Comparison of ENCODE assay signal across 28 cellular contexts in the genomic region with DNA sequence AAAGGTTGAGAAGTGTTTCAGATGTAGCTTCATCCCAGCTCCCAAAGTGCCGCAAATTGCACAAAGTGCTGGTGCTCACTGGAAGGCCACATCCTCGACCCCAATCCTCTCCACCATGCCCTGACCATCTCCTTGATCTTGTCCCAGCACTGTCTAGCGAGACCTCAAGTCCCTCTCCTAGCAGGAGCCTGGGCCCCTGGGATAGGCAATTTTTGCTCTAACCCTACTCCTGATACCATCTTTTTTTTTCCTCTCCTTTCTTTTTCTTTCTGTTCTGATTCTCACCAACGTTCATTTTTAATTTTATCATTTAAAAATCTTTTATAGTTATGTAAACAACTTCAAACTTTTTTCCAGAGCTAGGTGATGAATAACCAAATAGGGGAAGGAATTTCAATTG. TPM values are rescaled to one million over a fixed set of nuclear protein-coding genes. Genes with fewer than 3 reads are reported as not detected.
DNase-seq lines count a peak whose midpoint lies in the region; ATAC-seq, FAIRE-seq and TF ChIP-seq lines count a peak whose summit lies in the region.
"Had no signal": no experiment of that assay in that cellular context is flagged by ENCODE, and none has a peak within 500 bp of the region (broad histone marks: within the 10 kb centered on the region; RNA-seq: fewer than 3 reads in every experiment).

No MANE protein-coding gene starts in this region.

- no peak for TF ChIP-seq RAD21 in H1 (IDR thresholded peaks at IDR 0.05 in 1 of 2, conservative IDR thresholded peaks at IDR 0.05 in 1 of 2; ENCODE audit: low read depth in 2 of 2, low read length in 2 of 2)

- H3K4me1 Mint-ChIP-seq in WTC11, result peaks cover 41% of the 10 kb centered on the region
- H3K4me1 Mint-ChIP-seq in activated CD8-positive, alpha-beta memory T cell treated with anti-CD3 and anti-CD28 coated beads, Interleukin-2, amount 10 ng/mL, durations not matched to agents 7 days and 5 days, result no peaks in the 10 kb centered on the region
- H3K4me1 Mint-ChIP-seq: CD14-positive monocyte; CD4-positive, alpha-beta memory T cell; CD4-positive, CD25-positive, alpha-beta regulatory T cell; CD8-positive, alpha-beta memory T cell had no signal

- no peaks in the 10 kb centered on the region for H4K20me1 ChIP-seq in H1 (replicated peaks in 1 of 2; ENCODE audit: control insufficient read depth in 1 of 2, insufficient read depth in 2 of 2, low read length in 2 of 2)
- H4K20me1 ChIP-seq: BLaER1 had no signal

- H3K36me3 ChIP-seq in H1 (ENCODE audit: control insufficient read depth in 2 of 4, insufficient read depth in 4 of 4, low read length in 3 of 4), result no peaks in the 10 kb centered on the region
- H3K36me3 ChIP-seq in neuronal stem cell (replicated peaks in 1 of 2; ENCODE audit: control insufficient read depth in 2 of 2, insufficient read depth in 2 of 2, low read length in 2 of 2), result no peaks in the 10 kb centered on the region
- H3K36me3 ChIP-seq: BE2C, BLaER1 had no signal

- H2AK5ac ChIP-seq in H1 (ENCODE audit: low read depth, low read length) (no peak overlapping the region), neuronal stem cell (ENCODE audit: low read depth, low read length) (no peak overlapping the region)

- H3K14ac ChIP-seq in H1 (ENCODE audit: insufficient read length) (no peak overlapping the region), neuronal stem cell (ENCODE audit: low read length) (no peak overlapping the region)

- H3K4me1 ChIP-seq in H1 (replicated peaks in 1 of 4; ENCODE audit: control insufficient read depth in 3 of 4, insufficient read depth in 4 of 4, low read length in 3 of 4) (peaks cover 7 to 21% (median 17%) of the 10 kb centered on the region in 4 experiments), neuronal stem cell (ENCODE audit: control insufficient read depth in 2 of 2, insufficient read depth in 1 of 2, low read depth in 1 of 2, low read length in 2 of 2) (peaks cover 4 to 18% of the 10 kb centered on the region in 2 donors)
- H3K4me1 ChIP-seq: BE2C had no signal

- H3K9ac ChIP-seq in H1 (replicated peaks in 1 of 4; ENCODE audit: extremely low read depth in 1 of 4, low read depth in 3 of 4, low read length in 3 of 4) (no peak overlapping the region), neuronal stem cell (ENCODE audit: low read depth, low read length, poor library complexity) (no peak overlapping the region)
- H3K9ac ChIP-seq: BLaER1 had no signal

- no peak overlapping the region for H2BK5ac ChIP-seq in H1 (ENCODE audit: low read depth, low read length)
- no peak overlapping the region for H2BK5ac ChIP-seq in neuronal stem cell (ENCODE audit: low read length)

- no peak for ATAC-seq in WTC11
- ATAC-seq in HG02840 (IDR thresholded peaks at IDR 0.05; ENCODE audit: low FRiP score, unreplicated experiment), result no peak
- no peak for ATAC-seq in activated CD8-positive, alpha-beta memory T cell treated with anti-CD3 and anti-CD28 coated beads, Interleukin-2, amount 10 ng/mL, durations not matched to agents 7 days and 5 days
- ATAC-seq: GM12878 had no signal

- no peak overlapping the region for H4K5ac ChIP-seq in H1 (ENCODE audit: insufficient read length, low read depth, low read length)

- TF ChIP-seq CTCF in WTC11 (IDR thresholded peaks at IDR 0.05) (no peak), H1 (IDR thresholded peaks at IDR 0.05; ENCODE audit: control extremely low read depth in 1 of 3, insufficient read depth in 1 of 3, low read depth in 1 of 3, low read length in 3 of 3) (no peak)

- H3K79me1 ChIP-seq in H1 (ENCODE audit: low read depth, low read length), result no peaks in the 10 kb centered on the region; the same call in 1 of the 2 replicates
- H3K79me1 ChIP-seq in neuronal stem cell (ENCODE audit: low read depth, low read length), result no peaks in the 10 kb centered on the region

- H3K4me3 Mint-ChIP-seq in WTC11, result no peak overlapping the region
- H3K4me3 Mint-ChIP-seq in activated CD8-positive, alpha-beta memory T cell treated with anti-CD3 and anti-CD28 coated beads, Interleukin-2, amount 10 ng/mL, durations not matched to agents 7 days and 5 days, result no peak overlapping the region
- H3K4me3 Mint-ChIP-seq: CD14-positive monocyte; CD4-positive, alpha-beta memory T cell; CD4-positive, CD25-positive, alpha-beta regulatory T cell; CD8-positive, alpha-beta memory T cell had no signal

- H3K27ac Mint-ChIP-seq in WTC11, result peak overlapping the region; percentile 57; the same call in 1 of the 2 replicates
- H3K27ac Mint-ChIP-seq in activated CD8-positive, alpha-beta memory T cell treated with anti-CD3 and anti-CD28 coated beads, Interleukin-2, amount 10 ng/mL, durations not matched to agents 7 days and 5 days, result no peak overlapping the region
- H3K27ac Mint-ChIP-seq: CD4-positive, alpha-beta memory T cell; CD4-positive, CD25-positive, alpha-beta regulatory T cell; CD8-positive, alpha-beta memory T cell had no signal

- H3K4me2 ChIP-seq in H1 (ENCODE audit: insufficient read depth in 1 of 2, low read depth in 2 of 2, low read length in 2 of 2) (no peak overlapping the region), neuronal stem cell (ENCODE audit: insufficient read depth, low read length, poor library complexity, severe bottlenecking) (no peak overlapping the region)
- H3K4me2 ChIP-seq: BLaER1 had no signal

- H3K4me3 ChIP-seq in H1 (ENCODE audit: extremely low read depth in 1 of 4, insufficient read depth in 2 of 4, low read depth in 3 of 4, low read length in 4 of 4) (no peak overlapping the region), neuronal stem cell (ENCODE audit: low read length in 2 of 2) (no peak overlapping the region)
- H3K4me3 ChIP-seq: BLaER1, GM12878 had no signal

- H3K36me3 Mint-ChIP-seq in WTC11, result 0 out of 2 replicates have a peak, but pooled peaks cover 4% of the 10 kb centered on the region
- H3K36me3 Mint-ChIP-seq in activated CD8-positive, alpha-beta memory T cell treated with anti-CD3 and anti-CD28 coated beads, Interleukin-2, amount 10 ng/mL, durations not matched to agents 7 days and 5 days, result no peaks in the 10 kb centered on the region
- H3K36me3 Mint-ChIP-seq: CD14-positive monocyte; CD4-positive, alpha-beta memory T cell; CD4-positive, CD25-positive, alpha-beta regulatory T cell; CD8-positive, alpha-beta memory T cell had no signal

- no peak overlapping the region for H2BK20ac ChIP-seq in H1 (ENCODE audit: low read length)

- H2BK15ac ChIP-seq in H1 (ENCODE audit: low read length) (no peak overlapping the region), neuronal stem cell (ENCODE audit: low read length) (no peak overlapping the region)

- H3K9me3 Mint-ChIP-seq in WTC11, result peaks cover 5% of the 10 kb centered on the region; the same call in 1 of the 2 replicates
- no peaks in the 10 kb centered on the region for H3K9me3 Mint-ChIP-seq in activated CD8-positive, alpha-beta memory T cell treated with anti-CD3 and anti-CD28 coated beads, Interleukin-2, amount 10 ng/mL, durations not matched to agents 7 days and 5 days (ENCODE audit: low read depth)
- H3K9me3 Mint-ChIP-seq: CD4-positive, alpha-beta memory T cell; CD8-positive, alpha-beta memory T cell had no signal

- H3K27ac ChIP-seq in H1 (ENCODE audit: low read depth, low read length), result no peak overlapping the region
- H3K27ac ChIP-seq in neuronal stem cell (replicated peaks; ENCODE audit: low read length), result no peak overlapping the region
- H3K27ac ChIP-seq: BLaER1 had no signal

- no peak overlapping the region for H3K56ac ChIP-seq in H1 (replicated peaks; ENCODE audit: insufficient read length, low read depth, low read length)

- no peak for FAIRE-seq in H1 (lab: Jason Lieb, UNC)
- FAIRE-seq: A204.1, GM12878, GM12892, GM18507 had no signal

- no peak overlapping the region for H2AFZ ChIP-seq in H1 (ENCODE audit: low read length)
- H2AFZ ChIP-seq in neuronal stem cell (ENCODE audit: low read length), result no peak overlapping the region

- H3K18ac ChIP-seq in H1 (ENCODE audit: extremely low read depth, low read length), result no peak overlapping the region
- H3K18ac ChIP-seq in neuronal stem cell (ENCODE audit: low read length), result peak overlapping the region; percentile 46

- H3K4ac ChIP-seq in H1 (replicated peaks; ENCODE audit: insufficient read length, low read depth, low read length), result no peak overlapping the region
- no peak overlapping the region for H3K4ac ChIP-seq in neuronal stem cell (ENCODE audit: low read length)

- WGBS in H1 (ENCODE audit: extremely low coverage in 1 of 2, insufficient coverage in 1 of 2, insufficient read length in 1 of 2, insufficient replicate concordance in 2 of 2, low coverage in 1 of 2, low lambda C conversion rate in 2 of 2, missing lambda C conversion rate in 1 of 2), 2 experiments, result 94 to 100% methylated on average over 1 to 4 of the region's 4 CpGs
- WGBS in neuronal stem cell (ENCODE audit: extremely low coverage in 2 of 2, insufficient read length in 2 of 2, insufficient replicate concordance in 1 of 2), 2 donors, result no CpG with 5 or more reads among the region's 4 CpGs

- no peak for TF ChIP-seq POLR2A in H1 (IDR thresholded peaks at IDR 0.05; ENCODE audit: control extremely low read depth in 1 of 2, low read depth in 2 of 2, low read length in 2 of 2)

- no peak overlapping the region for H4K91ac ChIP-seq in H1 (replicated peaks; ENCODE audit: insufficient read length, low read length)
- peak overlapping the region; percentile 70 for H4K91ac ChIP-seq in neuronal stem cell (ENCODE audit: low read depth, low read length, poor library complexity)

- no peaks in the 10 kb centered on the region; a peak in 1 of 4 replicates for H3K79me2 ChIP-seq in H1 (ENCODE audit: control insufficient read depth in 1 of 2, insufficient read depth in 2 of 2, low read length in 2 of 2)

- no peak overlapping the region for H3K23ac ChIP-seq in H1 (ENCODE audit: insufficient read length)
- no peak overlapping the region for H3K23ac ChIP-seq in neuronal stem cell (ENCODE audit: low read depth, low read length, poor library complexity)

- POLR2A ChIA-PET in WTC11 (lab: Charles Lee), result interaction anchor here (0.6 kb wide), 1 partner anchor 258 kb away, joined by 4 read pairs; no protein-coding TSS in a partner anchor
- POLR2A ChIA-PET in H1 (lab: Charles Lee; ENCODE audit: partially characterized antibody), result interaction anchor here (0.9 to 8.5 kb wide), 5 partner anchors 9 to 94 kb away, joined by 3 to 57 read pairs (median 4); partner anchors contain the start of gene KDF1

- H2BK120ac ChIP-seq in H1 (replicated peaks; ENCODE audit: low read depth, low read length) (no peak overlapping the region), neuronal stem cell (ENCODE audit: low read depth, low read length) (no peak overlapping the region)

- CTCF ChIA-PET in WTC11 (lab: Charles Lee), result interaction anchor here (0.6 to 7.7 kb wide), 5 partner anchors 9 to 487 kb away, joined by 4 to 119 read pairs (median 6); partner anchors contain the start of gene TRNP1
- CTCF ChIA-PET in H1 (lab: Charles Lee; ENCODE audit: partially characterized antibody), result interaction anchor here (1.1 to 26.4 kb wide), 7 partner anchors 8 to 242 kb away, joined by 3 to 790 read pairs (median 6); no protein-coding TSS in a partner anchor
- CTCF ChIA-PET in activated CD8-positive, alpha-beta memory T cell treated with anti-CD3 and anti-CD28 coated beads, Interleukin-2, amount 10 ng/mL, durations not matched to agents 7 days and 5 days (lab: Charles Lee), result interaction anchor here (0.8 to 6.8 kb wide), 5 partner anchors 9 to 43 kb away, joined by 3 to 81 read pairs (median 4); no protein-coding TSS in a partner anchor

- H3K9me3 ChIP-seq in H1 (ENCODE audit: insufficient read depth in 2 of 2, low read depth in 1 of 2, low read length in 1 of 2) (peaks cover 0 to 2% of the 10 kb centered on the region in 2 experiments; a peak in 1 of 4 replicates), neuronal stem cell (replicated peaks in 1 of 2; ENCODE audit: control insufficient read depth in 2 of 2, insufficient read depth in 1 of 2, low read depth in 1 of 2, low read length in 2 of 2) (peaks cover 0 to 7% of the 10 kb centered on the region in 2 donors)
- H3K9me3 ChIP-seq: BE2C, BLaER1 had no signal

- TF ChIP-seq EP300 in H1 (IDR thresholded peaks at IDR 0.05; ENCODE audit: borderline replicate concordance in 1 of 2, low read depth in 2 of 2, low read length in 2 of 2), result no peak

- peak overlapping the region; percentile 52; the same call in 1 of the 2 replicates for H4K8ac ChIP-seq in H1 (ENCODE audit: extremely low read depth, insufficient read depth, low read length)
- no peak overlapping the region for H4K8ac ChIP-seq in neuronal stem cell (ENCODE audit: low read depth, low read length)

- H3K27me3 Mint-ChIP-seq in WTC11 (ENCODE audit: low read depth), result no peaks in the 10 kb centered on the region
- no peaks in the 10 kb centered on the region for H3K27me3 Mint-ChIP-seq in activated CD8-positive, alpha-beta memory T cell treated with anti-CD3 and anti-CD28 coated beads, Interleukin-2, amount 10 ng/mL, durations not matched to agents 7 days and 5 days
- H3K27me3 Mint-ChIP-seq: CD4-positive, alpha-beta memory T cell had no signal

- no peaks in the 10 kb centered on the region; the same call in 1 of the 2 replicates for H3K23me2 ChIP-seq in H1 (ENCODE audit: low read depth, low read length)

- DNase-seq in WTC11 (ENCODE audit: low spot score) (no peak), H1 (ENCODE audit: low read depth in 1 of 2, low spot score in 2 of 2) (no peak), neuronal stem cell (ENCODE audit: low spot score) (no peak), RPMI8226 (no peak)
- no peak for DNase-seq in activated CD8-positive, alpha-beta memory T cell treated with anti-CD3 and anti-CD28 coated beads, Interleukin-2, amount 10 ng/mL, durations not matched to agents 7 days and 5 days
- no peak for DNase-seq in effector CD8-positive, alpha-beta T cell (lab: John Stamatoyannopoulos, UW)
- DNase-seq: 8988T; ACHN; BE2C; C1 segment of cervical spinal cord; CD4-positive, alpha-beta memory T cell; CD4-positive, CD25-positive, alpha-beta regulatory T cell; CD8-positive, alpha-beta memory T cell; COR-L47; DMS 273 treated with DMSO at 0.1 percent for 48 hours; DMS153; DMS53; DMS79; DND-41; EL; GDM1 had no signal

- H3K27me3 ChIP-seq in H1 (replicated peaks in 1 of 4; ENCODE audit: control insufficient read depth in 3 of 4, extremely low read depth in 1 of 4, insufficient read depth in 3 of 4, low read length in 3 of 4), result no peaks in the 10 kb centered on the region; a peak in 1 of 7 replicates
- peaks cover 0 to 6% (median 0%) of the 10 kb centered on the region in 3 experiments for H3K27me3 ChIP-seq in neuronal stem cell (ENCODE audit: control insufficient read depth in 3 of 3, insufficient read depth in 3 of 3, low read depth in 1 of 3, low read length in 3 of 3)
- H3K27me3 ChIP-seq: BE2C had no signal

- H2BK12ac ChIP-seq in H1 (ENCODE audit: low read depth, low read length) (no peak overlapping the region), neuronal stem cell (ENCODE audit: low read length) (no peak overlapping the region)

RNA-seq across cellular contexts. Expression of gene TENT5B, which starts 41.3 kb away (rescaled TPM):
- 104 to 124 TPM (median 119 TPM) in 3 replicates for total RNA-seq in WTC11 (2021)
- 118 and 129 TPM in 2 replicates for total RNA-seq in H1 (2021; fragmentation: NEBNext Ultra II Directional; extraction: Animal tissue kit (Norgen Biotek cat#: 25700))
- polyA plus RNA-seq in H1 (2011; rRNA removed), result 119 and 188 TPM in 2 replicates
- polyA plus RNA-seq in H1 (2011; cell fraction: cytosol; rRNA removed), result 156 TPM
- 142 TPM for polyA plus RNA-seq in H1 (2011; cell fraction: nucleus; rRNA removed)
- polyA plus RNA-seq in H1 (2012, experiment 1 of 2), result 104 to 136 TPM (median 132 TPM) in 4 replicates
- polyA plus RNA-seq in H1 (2012, experiment 2 of 2), result 157 TPM
- polyA plus RNA-seq in H1 (2013, experiment 1 of 2), result 64.1 TPM
- 57.8 TPM for polyA plus RNA-seq in H1 (2013, experiment 2 of 2)
- 138 and 188 TPM in 2 replicates for polyA minus RNA-seq in H1 (2011; rRNA and poly(A)+ RNA removed)
- 164 TPM for polyA minus RNA-seq in H1 (2011; cell fraction: cytosol; rRNA and poly(A)+ RNA removed)
- polyA minus RNA-seq in H1 (2011; cell fraction: nucleus; rRNA and poly(A)+ RNA removed), result 132 TPM
- polyA plus RNA-seq in neuronal stem cell (2013, experiment 1 of 2), result 6.3 TPM
- polyA plus RNA-seq in neuronal stem cell (2013, experiment 2 of 2), result 6.2 TPM
- not detected for total RNA-seq in activated CD8-positive, alpha-beta memory T cell treated with anti-CD3 and anti-CD28 coated beads, Interleukin-2, amount 10 ng/mL, durations not matched to agents 7 days and 5 days
- total RNA-seq: CD4-positive, alpha-beta memory T cell; CD4-positive, CD25-positive, alpha-beta regulatory T cell; CD8-positive, alpha-beta memory T cell had no signal
- polyA plus RNA-seq: CD4-positive, alpha-beta memory T cell; CD4-positive, CD25-positive, alpha-beta regulatory T cell; CD8-positive, alpha-beta memory T cell had no signal

Comparison
In these comparisons a context has a peak if more than half of its experiments do, and no peak if none do; other contexts are left out.
1. RNA of gene TENT5B, which starts 41.3 kb away (total RNA-seq): 118 to 129 TPM in H1 and 104 to 124 TPM in WTC11; not detected in activated CD8-positive, alpha-beta memory T cell treated with anti-CD3 and anti-CD28 coated beads, Interleukin-2, amount 10 ng/mL, durations not matched to agents 7 days and 5 days; every median in the first group is over 100 times any median in the second.